In genomic region chr2:106531676-106532075, GRCh38 we compare ENCODE assay signal across 26 cellular contexts. TPM values are rescaled to one million over a fixed set of nuclear protein-coding genes. Genes with fewer than 3 reads are reported as not detected.
"Had no signal": no experiment of that assay in that cellular context is flagged by ENCODE, and none has a peak within 500 bp of the region (broad histone marks: within the 10 kb centered on the region; RNA-seq: fewer than 3 reads in every experiment).

No MANE protein-coding gene starts in this region.

- H3K9me3 ChIP-seq: esophagus muscularis mucosa, left lung, mucosa of descending colon, pancreas, spleen, thoracic aorta, upper lobe of right lung had no signal

- H3K27ac Mint-ChIP-seq: activated B cell treated with CpG ODN at 0.5 μM for 24 hours; activated CD4-positive, alpha-beta memory T cell treated with anti-CD3 and anti-CD28 coated beads for 36 hours; activated CD8-positive, alpha-beta memory T cell treated with anti-CD3 and anti-CD28 coated beads, Interleukin-2, amount 10 ng/mL, durations not matched to agents 7 days and 5 days; activated naive CD8-positive, alpha-beta T cell treated with anti-CD3 and anti-CD28 coated beads for 36 hours; activated T-helper 17 cell treated with anti-CD3 and anti-CD28 coated beads, Interleukin-2, amount 50 U/mL, for 72 hours; naive B cell; stimulated activated memory B cell treated with anti-CD40 and anti-IgM and Interleukin-4, amounts not matched to agents 10 μg/mL and 1 μg/mL and 100 μg/mL, for 72 hours; T-cell had no signal

- H3K36me3 ChIP-seq: esophagus muscularis mucosa, left lung, pancreas, spleen, thoracic aorta, upper lobe of right lung had no signal

- H3K27me3 ChIP-seq: left lung, pancreas, upper lobe of right lung had no signal

- H3K4me3 ChIP-seq: esophagus muscularis mucosa, left lung, mucosa of descending colon, pancreas, spleen, thoracic aorta, upper lobe of right lung had no signal

- ATAC-seq: activated CD8-positive, alpha-beta memory T cell treated with anti-CD3 and anti-CD28 coated beads, Interleukin-2, amount 10 ng/mL, durations not matched to agents 7 days and 5 days; activated T-helper 17 cell treated with anti-CD3 and anti-CD28 coated beads, Interleukin-2, amount 50 U/mL, for 72 hours; left lung; mucosa of descending colon; sciatic nerve; stimulated activated memory B cell treated with anti-CD40 and anti-IgM and Interleukin-4, amounts not matched to agents 10 μg/mL and 1 μg/mL and 100 μg/mL, for 72 hours; T-cell; upper lobe of right lung had no signal

- H3K27ac ChIP-seq: esophagus muscularis mucosa, left lung, pancreas, spleen, thoracic aorta, upper lobe of right lung had no signal

- H3K9me3 Mint-ChIP-seq: activated B cell treated with CpG ODN at 0.5 μM for 24 hours; activated CD4-positive, alpha-beta memory T cell treated with anti-CD3 and anti-CD28 coated beads for 36 hours; activated naive CD8-positive, alpha-beta T cell treated with anti-CD3 and anti-CD28 coated beads for 36 hours; activated T-helper 17 cell treated with anti-CD3 and anti-CD28 coated beads, Interleukin-2, amount 50 U/mL, for 72 hours; naive B cell; stimulated activated memory B cell treated with anti-CD40 and anti-IgM and Interleukin-4, amounts not matched to agents 10 μg/mL and 1 μg/mL and 100 μg/mL, for 72 hours; T-cell had no signal

- H3K4me1 ChIP-seq: esophagus muscularis mucosa, pancreas, upper lobe of right lung had no signal

- H3K4me3 Mint-ChIP-seq: activated B cell treated with CpG ODN at 0.5 μM for 24 hours; activated CD4-positive, alpha-beta memory T cell treated with anti-CD3 and anti-CD28 coated beads for 36 hours; activated CD8-positive, alpha-beta memory T cell treated with anti-CD3 and anti-CD28 coated beads, Interleukin-2, amount 10 ng/mL, durations not matched to agents 7 days and 5 days; activated naive CD8-positive, alpha-beta T cell treated with anti-CD3 and anti-CD28 coated beads for 36 hours; activated T-helper 17 cell treated with anti-CD3 and anti-CD28 coated beads, Interleukin-2, amount 50 U/mL, for 72 hours; naive B cell; stimulated activated memory B cell treated with anti-CD40 and anti-IgM and Interleukin-4, amounts not matched to agents 10 μg/mL and 1 μg/mL and 100 μg/mL, for 72 hours; T-cell had no signal

- H3K36me3 Mint-ChIP-seq: activated CD4-positive, alpha-beta memory T cell treated with anti-CD3 and anti-CD28 coated beads for 36 hours; activated CD8-positive, alpha-beta memory T cell treated with anti-CD3 and anti-CD28 coated beads, Interleukin-2, amount 10 ng/mL, durations not matched to agents 7 days and 5 days; activated naive CD8-positive, alpha-beta T cell treated with anti-CD3 and anti-CD28 coated beads for 36 hours; naive B cell; stimulated activated memory B cell treated with anti-CD40 and anti-IgM and Interleukin-4, amounts not matched to agents 10 μg/mL and 1 μg/mL and 100 μg/mL, for 72 hours; T-cell had no signal

- H3K4me1 Mint-ChIP-seq: activated CD8-positive, alpha-beta memory T cell treated with anti-CD3 and anti-CD28 coated beads, Interleukin-2, amount 10 ng/mL, durations not matched to agents 7 days and 5 days; activated T-helper 17 cell treated with anti-CD3 and anti-CD28 coated beads, Interleukin-2, amount 50 U/mL, for 72 hours; T-cell had no signal

- DNase-seq: activated B cell treated with CpG ODN at 0.5 μM for 24 hours; activated CD4-positive, alpha-beta memory T cell treated with anti-CD3 and anti-CD28 coated beads for 36 hours; activated CD4-positive, alpha-beta T cell treated with anti-CD3 and anti-CD28 coated beads for 4 hours; activated CD8-positive, alpha-beta memory T cell treated with anti-CD3 and anti-CD28 coated beads, Interleukin-2, amount 10 ng/mL, durations not matched to agents 7 days and 5 days; activated naive CD4-positive, alpha-beta T cell; activated naive CD8-positive, alpha-beta T cell treated with anti-CD3 and anti-CD28 coated beads for 36 hours; activated T-cell treated with anti-CD3 and anti-CD28 coated beads, Interleukin-2, amount 50 U/mL, for 1 hour; cerebellar nuclear complex; effector CD8-positive, alpha-beta T cell; left lung; mucosa of descending colon; naive B cell; pancreas; spleen; stimulated activated CD4-positive, alpha-beta T cell treated with anti-CD3 and anti-CD28 coated beads, Interleukin-4, amount 100 ng/mL, for 4 hours; T-cell; T-helper 9 cell; upper lobe of right lung had no signal

RNA-seq across cellular contexts. Expression of gene CD8B2, which starts 44.5 kb away (rescaled TPM):
- total RNA-seq: activated B cell treated with CpG ODN at 0.5 μM for 24 hours, endothelial cell of umbilical vein, lung microvascular endothelial cell, pulmonary artery endothelial cell, sciatic nerve, thoracic aorta, upper lobe of right lung had no signal
- polyA plus RNA-seq: endothelial cell of umbilical vein had no signal
